In genomic region chr5:176769911-176770310, GRCh38 we compare ENCODE assay signal across 21 cellular contexts. TPM values are rescaled to one million over a fixed set of nuclear protein-coding genes. Genes with fewer than 3 reads are reported as not detected.
"Had no signal": no experiment of that assay in that cellular context is flagged by ENCODE, and none has a peak within 500 bp of the region (broad histone marks: within the 10 kb centered on the region; RNA-seq: fewer than 3 reads in every experiment).

No MANE protein-coding gene starts in this region.

- H3K4me1 Mint-ChIP-seq: activated naive CD8-positive, alpha-beta T cell treated with anti-CD3 and anti-CD28 coated beads, Interleukin-2, amount 10 ng/mL, durations not matched to agents 7 days and 5 days; immature natural killer cell had no signal

- H3K36me3 Mint-ChIP-seq: activated naive CD8-positive, alpha-beta T cell treated with anti-CD3 and anti-CD28 coated beads, Interleukin-2, amount 10 ng/mL, durations not matched to agents 7 days and 5 days; brain had no signal

- H3K27ac Mint-ChIP-seq: activated CD8-positive, alpha-beta T cell treated with anti-CD3 and anti-CD28 coated beads for 36 hours; brain; immature natural killer cell had no signal

- H3K9me3 Mint-ChIP-seq: neural crest cell had no signal

- H3K4me3 Mint-ChIP-seq: activated CD8-positive, alpha-beta T cell treated with anti-CD3 and anti-CD28 coated beads for 36 hours; activated naive CD8-positive, alpha-beta T cell treated with anti-CD3 and anti-CD28 coated beads, Interleukin-2, amount 10 ng/mL, durations not matched to agents 7 days and 5 days; activated T-cell treated with anti-CD3 and anti-CD28 coated beads, Interleukin-2, amount 50 U/mL, for 4 hours; brain; immature natural killer cell; neural crest cell had no signal

- H3K4me3 ChIP-seq: lung had no signal

- DNase-seq: activated CD8-positive, alpha-beta T cell treated with anti-CD3 and anti-CD28 coated beads for 36 hours; activated gamma-delta T cell treated with Interleukin-2 at 50 U/mL for 16 hours; activated naive CD8-positive, alpha-beta T cell treated with anti-CD3 and anti-CD28 coated beads, Interleukin-2, amount 10 ng/mL, durations not matched to agents 7 days and 5 days; activated T-cell treated with anti-CD3 and anti-CD28 coated beads, Interleukin-2, amount 50 U/mL, for 4 hours; central memory CD4-positive, alpha-beta T cell; effector memory CD4-positive, alpha-beta T cell; foreskin melanocyte; immature natural killer cell; left cardiac atrium; midbrain; stimulated activated CD4-positive, alpha-beta T cell treated with anti-CD3 and anti-CD28 coated beads, Interleukin-15, amount 100 ng/mL, for 24 hours; stimulated activated CD4-positive, alpha-beta T cell treated with anti-CD3 and anti-CD28 coated beads, Interleukin-4, amount 100 ng/mL, for 1 hour; stimulated activated naive CD4-positive, alpha-beta T cell; T-helper 1 cell; T1000; trophoblast cell had no signal

RNA-seq across cellular contexts. Expression of gene UNC5A, which starts 40.4 kb away (rescaled TPM):
- total RNA-seq: activated CD8-positive, alpha-beta T cell treated with anti-CD3 and anti-CD28 coated beads for 36 hours; activated naive CD8-positive, alpha-beta T cell treated with anti-CD3 and anti-CD28 coated beads, Interleukin-2, amount 10 ng/mL, durations not matched to agents 7 days and 5 days; activated T-cell treated with anti-CD3 and anti-CD28 coated beads, Interleukin-2, amount 50 U/mL, for 4 hours; fibroblast of lung; osteoblast had no signal
- polyA plus RNA-seq: fibroblast of lung, immature natural killer cell had no signal
